ENCODE assay signal across 8 cellular contexts in the genomic region with DNA sequence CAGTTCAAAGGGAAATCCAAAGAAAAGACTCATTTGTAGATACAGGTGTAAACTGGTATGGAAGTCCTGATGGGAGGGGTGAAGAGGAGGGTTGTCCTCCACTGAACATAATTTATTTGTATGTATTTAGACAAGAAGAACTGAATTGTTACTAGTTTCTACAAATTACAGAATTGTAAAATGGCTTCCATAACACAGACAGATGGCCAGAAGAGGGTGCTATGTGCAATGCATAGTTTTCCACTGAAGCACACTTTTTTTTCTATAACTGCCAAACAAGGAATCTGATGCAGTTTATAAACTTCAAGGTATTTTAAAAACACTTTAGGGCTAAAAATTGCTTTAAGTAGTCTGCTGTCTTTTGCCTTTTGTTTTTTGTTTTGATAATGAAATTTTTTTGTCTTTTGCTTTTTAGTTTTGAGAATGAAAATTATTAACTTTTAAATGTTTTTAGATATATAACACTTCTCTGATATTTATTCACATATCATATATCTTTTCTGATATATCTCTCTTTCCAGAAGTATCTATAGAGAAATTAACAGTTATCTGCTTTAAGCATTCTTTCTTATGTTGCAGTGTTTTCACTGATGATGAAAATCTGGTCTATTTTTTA. TPM values are rescaled to one million over a fixed set of nuclear protein-coding genes. Genes with fewer than 3 reads are reported as not detected.
DNase-seq lines count a peak whose midpoint lies in the region; ATAC-seq, FAIRE-seq and TF ChIP-seq lines count a peak whose summit lies in the region.

No MANE protein-coding gene starts in this region.

- POLR2A ChIA-PET in AG04450 (lab: Yijun Ruan, JAX) (no interaction called here), OCI-LY7 (lab: Charles Lee) (no interaction called here)

- H3K4me1 ChIP-seq in OCI-LY7 (ENCODE audit: insufficient read depth, low read length, poor library complexity, severe bottlenecking) (no peaks in the 10 kb centered on the region), small intestine (ENCODE audit: control insufficient read depth in 2 of 2, insufficient read depth in 1 of 2, low read depth in 1 of 2, low read length in 1 of 2) (no peaks in the 10 kb centered on the region)

- TF ChIP-seq CTCF in AG04450 (IDR thresholded peaks at IDR 0.05; ENCODE audit: low read depth, low read length), result peak; percentile 75
- TF ChIP-seq CTCF in OCI-LY7 (conservative IDR thresholded peaks at IDR 0.05; ENCODE audit: low read length), result peak; percentile 84
- peak; percentile 77 for TF ChIP-seq CTCF in fibroblast of mammary gland (conservative IDR thresholded peaks at IDR 0.05; ENCODE audit: control insufficient read depth, insufficient read depth, low read depth, low read length)
- TF ChIP-seq CTCF in lower leg skin (IDR thresholded peaks at IDR 0.05), result no peak

- no peaks in the 10 kb centered on the region for H4K20me1 ChIP-seq in OCI-LY7 (ENCODE audit: insufficient read depth, low read length)

- H3K36me3 ChIP-seq in OCI-LY7 (ENCODE audit: insufficient read depth, low read length) (no peaks in the 10 kb centered on the region), small intestine (ENCODE audit: control insufficient read depth in 2 of 2, insufficient read depth in 2 of 2, low read length in 2 of 2) (no peaks in the 10 kb centered on the region)

- intact Hi-C loops in OCI-LY7 (cut with micrococcal nuclease; ENCODE audit: unreplicated experiment), result no loop called here
- intact Hi-C loops in lower leg skin (cut with DNase I; ENCODE audit: low total_unique reads), result loop anchor here (5.0 kb wide), 1 partner anchor 382 kb away; no protein-coding TSS in a partner anchor

- H3K27me3 ChIP-seq in AG04450 (ENCODE audit: control insufficient read depth, insufficient read depth, low read length), result no peaks in the 10 kb centered on the region
- H3K27me3 ChIP-seq in small intestine (ENCODE audit: control insufficient read depth in 2 of 2, insufficient read depth in 2 of 2, low read length in 2 of 2), result no peaks in the 10 kb centered on the region

- H3K4me3 ChIP-seq in AG04450 (ENCODE audit: low read depth, low read length) (no peak overlapping the region), OCI-LY7 (ENCODE audit: low read depth, low read length, poor library complexity, severe bottlenecking) (no peak overlapping the region), fibroblast of mammary gland (ENCODE audit: control insufficient read depth, low read depth, low read length) (no peak overlapping the region), small intestine (ENCODE audit: low read depth in 1 of 2, low read length in 2 of 2) (no peak overlapping the region), lower leg skin (ENCODE audit: low read depth, poor library complexity, severe bottlenecking) (no peak overlapping the region)

- CTCF ChIA-PET in AG04450 (lab: Charles Lee) (interaction anchor here (0.6 to 3.2 kb wide), 3 partner anchors 231 to 388 kb away, joined by 3 to 30 read pairs (median 7); no protein-coding TSS in a partner anchor), OCI-LY7 (lab: Charles Lee; ENCODE audit: unreplicated experiment) (no interaction called here)

- H3K4me2 ChIP-seq in OCI-LY7 (ENCODE audit: low read length), result no peak overlapping the region

- no TSS peak for BruUV-seq in OCI-LY7 (replicated peaks; lab: Mats Ljungman, UMichigan)

- no peak for TF ChIP-seq POLR2A in GM12891 (IDR thresholded peaks at IDR 0.05; ENCODE audit: low read depth, low read length)
- TF ChIP-seq POLR2A in lower leg skin (IDR thresholded peaks at IDR 0.05), result no peak

- H3K9me3 ChIP-seq in AG04450 (ENCODE audit: control insufficient read depth, insufficient read depth, low read length), result no peaks in the 10 kb centered on the region
- no peaks in the 10 kb centered on the region for H3K9me3 ChIP-seq in OCI-LY7 (ENCODE audit: low read length)
- H3K9me3 ChIP-seq in small intestine (ENCODE audit: control insufficient read depth, low read depth), result no peaks in the 10 kb centered on the region

- no peaks in the 10 kb centered on the region for H3K9me2 ChIP-seq in OCI-LY7 (ENCODE audit: insufficient read depth, low read length)

- H3K27ac ChIP-seq in AG04450 (ENCODE audit: low read depth, low read length) (no peak overlapping the region), OCI-LY7 (ENCODE audit: low read depth, low read length, poor library complexity, severe bottlenecking) (no peak overlapping the region), small intestine (ENCODE audit: low read depth in 1 of 2, low read length in 1 of 2) (no peak overlapping the region)

- FAIRE-seq in GM12891 (lab: Jason Lieb, UNC), result peak; percentile 20
- FAIRE-seq in small intestine (lab: Jason Lieb, UNC), result peak; percentile 77

- no peak overlapping the region for H2AFZ ChIP-seq in OCI-LY7 (ENCODE audit: low read length)

- peak; percentile 15 for DNase-seq in AG04450 (ENCODE audit: low read depth, low spot score)
- no peak for DNase-seq in GM12891 (ENCODE audit: insufficient read length, low spot score)
- peak; percentile 16 for DNase-seq in OCI-LY7 (ENCODE audit: low spot score)
- peak; percentile 57 for DNase-seq in fibroblast of mammary gland (ENCODE audit: low read depth)
- peak; percentile 13 for DNase-seq in small intestine
- DNase-seq in lower leg skin (ENCODE audit: low spot score in 2 of 2), result no peak
- no peak for DNase-seq in stimulated activated CD8-positive, alpha-beta memory T cell treated with anti-CD3 and anti-CD28 coated beads, Interleukin-4, amount 100 ng/mL, for 48 hours

- no peak for ATAC-seq in GM19397 (IDR thresholded peaks at IDR 0.05; ENCODE audit: unreplicated experiment)

- H3K79me2 ChIP-seq in OCI-LY7 (ENCODE audit: insufficient read depth, low read depth, low read length), result no peaks in the 10 kb centered on the region

TF ChIP-seq in GM12891, 5 proteins besides CTCF, POLR2A, EP300 and RAD21:
- no peak for TF ChIP-seq POLR2AphosphoS5 (IDR thresholded peaks at IDR 0.05; ENCODE audit: low read depth, low read length)
- no peak for TF ChIP-seq PAX5 (IDR thresholded peaks at IDR 0.05; ENCODE audit: insufficient read depth, low read length, severe bottlenecking)
- TF ChIP-seq TAF1 (IDR thresholded peaks at IDR 0.05; ENCODE audit: low read depth, low read length), result no peak
- no peak for TF ChIP-seq POU2F2 (IDR thresholded peaks at IDR 0.05; ENCODE audit: low read depth, low read length)
- no peak for TF ChIP-seq SPI1 (IDR thresholded peaks at IDR 0.05; ENCODE audit: low read depth, low read length)

RNA-seq across cellular contexts. Expression of a gene that starts 58.5 kb away (rescaled TPM):
- polyA plus RNA-seq in AG04450 (2011; rRNA removed), result not detected in 2 replicates
- not detected in 2 replicates for polyA minus RNA-seq in AG04450 (2011; rRNA and poly(A)+ RNA removed)
- polyA plus RNA-seq in GM12891 (2012; ENCODE audit: low read depth, missing spikeins), result not detected
- not detected in 2 replicates for total RNA-seq in OCI-LY7 (2014; rRNA removed; shearing (Covaris generic))
- total RNA-seq in OCI-LY7 (2022), result not detected in 2 replicates
- polyA plus RNA-seq in small intestine, result 10 to 100 TPM in 2 of 3 donors, 1 to 10 TPM in 1; 7.0 to 19.7 (median 12.1) TPM
- total RNA-seq in lower leg skin, result under 1 TPM in 2 of 4 donors, not detected in 2; 0.10 to 0.29 TPM

Comparison
In these comparisons a context has a peak if more than half of its experiments do, and no peak if none do; other contexts are left out.
1. DNase-seq: peak in AG04450 (single experiment), OCI-LY7 (single experiment), fibroblast of mammary gland (single experiment) and small intestine (single experiment); none in GM12891 (single experiment), lower leg skin (0 of 2) and stimulated activated CD8-positive, alpha-beta memory T cell treated with anti-CD3 and anti-CD28 coated beads, Interleukin-4, amount 100 ng/mL, for 48 hours (single experiment).
2. CTCF ChIP-seq: peak in AG04450 (single experiment), OCI-LY7 (single experiment) and fibroblast of mammary gland (single experiment); none in lower leg skin (0 of 3).